Comparison of ENCODE assay signal across 15 cellular contexts in the genomic region with DNA sequence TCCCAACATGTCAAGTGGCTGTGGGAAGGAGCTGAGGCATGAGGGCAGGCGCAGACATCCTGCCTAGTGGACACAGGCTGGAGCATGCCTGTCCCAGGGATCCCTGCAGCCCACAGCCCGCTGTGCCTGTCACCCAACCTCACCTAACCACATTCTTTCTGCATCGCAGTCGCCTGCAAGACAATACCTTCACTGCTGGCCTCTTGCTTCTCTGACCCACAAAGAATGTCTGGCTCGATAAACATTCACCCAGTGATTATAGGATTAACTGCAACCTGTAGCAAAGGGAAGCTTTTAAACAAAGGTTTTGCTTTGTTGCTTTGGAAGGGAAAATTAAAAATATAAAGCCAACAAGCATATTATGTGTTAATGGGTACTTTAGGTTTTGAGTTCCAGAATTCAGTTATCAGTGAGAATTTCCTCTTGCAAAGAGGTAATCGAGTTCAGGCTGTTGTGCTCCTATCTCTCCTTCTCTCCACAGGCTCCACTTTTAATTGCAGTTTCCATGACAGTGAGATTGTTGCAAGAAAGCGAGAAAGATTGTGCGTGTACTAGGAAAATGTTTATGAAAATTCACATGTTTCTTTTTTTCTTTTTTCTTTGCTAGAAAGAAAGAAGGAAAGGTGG. TPM values are rescaled to one million over a fixed set of nuclear protein-coding genes. Genes with fewer than 3 reads are reported as not detected.
A peak's percentile ranks its signal among the peaks of the same experiment; 100 is the strongest.
DNase-seq lines count a peak whose midpoint lies in the region; TF ChIP-seq lines count a peak whose summit lies in the region.
"Had no signal": no experiment of that assay in that cellular context is flagged by ENCODE, and none has a peak within 500 bp of the region (broad histone marks: within the 10 kb centered on the region; RNA-seq: fewer than 3 reads in every experiment).

No MANE protein-coding gene starts in this region.

- peak overlapping the region; percentile 82 for H3K27ac ChIP-seq in ectodermal cell (ENCODE audit: insufficient read depth, low read depth, low read length, poor library complexity, severe bottlenecking)
- peak overlapping the region; percentile 65 for H3K27ac ChIP-seq in mesendoderm (ENCODE audit: low read depth, low read length)
- H3K27ac ChIP-seq in uterus, result no peak overlapping the region
- H3K27ac ChIP-seq: tibial nerve had no signal

- POLR2A ChIA-PET in MCF 10A (lab: Yijun Ruan, JAX), result no interaction called here

- no peak overlapping the region for H2AK5ac ChIP-seq in mesendoderm (ENCODE audit: low read length)

- no peak for TF ChIP-seq POLR2A in uterus (IDR thresholded peaks at IDR 0.05)

- no peak overlapping the region for H2BK15ac ChIP-seq in mesendoderm (replicated peaks; ENCODE audit: low read depth)

- H3K18ac ChIP-seq in mesendoderm (ENCODE audit: low read length), result no peak overlapping the region

- no peaks in the 10 kb centered on the region for H3K36me3 Mint-ChIP-seq in MCF 10A (ENCODE audit: insufficient read depth, unreplicated experiment)
- H3K36me3 Mint-ChIP-seq: T-cell had no signal

- no peak overlapping the region for H3K27ac Mint-ChIP-seq in MCF 10A (ENCODE audit: low read depth, unreplicated experiment)
- H3K27ac Mint-ChIP-seq: activated CD4-positive, alpha-beta T cell treated with anti-CD3 and anti-CD28 coated beads for 36 hours; activated T-helper 17 cell treated with anti-CD3 and anti-CD28 coated beads, Interleukin-2, amount 50 U/mL, for 72 hours; T-cell had no signal

- no peaks in the 10 kb centered on the region for H3K79me1 ChIP-seq in mesendoderm (ENCODE audit: low read length)

- in situ Hi-C loops in T47D (cut with HindIII; ENCODE audit: low pct_unique_long_range_greater_than_20kb, low sequenced_read_pairs), result no loop called here

- no peak overlapping the region for H3K23ac ChIP-seq in mesendoderm (ENCODE audit: low read length)

- H3K4me1 ChIP-seq in ectodermal cell (ENCODE audit: control insufficient read depth, insufficient read depth, low read length) (peaks cover 15% of the 10 kb centered on the region), mesendoderm (ENCODE audit: control insufficient read depth, low read depth, low read length) (peaks cover 8% of the 10 kb centered on the region), uterus (no peaks in the 10 kb centered on the region)
- H3K4me1 ChIP-seq: tibial nerve had no signal

- DNase-seq in T47D (ENCODE audit: low read depth in 1 of 2, low spot score in 1 of 2) (peak; percentile 71 to 96), MCF 10A (ENCODE audit: unreplicated experiment) (no peak), mesendoderm (peak; percentile 99), DMS79 (lab: John Stamatoyannopoulos, UW) (no peak), COLO668 (lab: John Stamatoyannopoulos, UW; ENCODE audit: unreplicated experiment) (no peak), superior temporal gyrus (ENCODE audit: extremely low spot score) (no peak), uterus (no peak)
- DNase-seq: activated CD4-positive, alpha-beta T cell treated with anti-CD3 and anti-CD28 coated beads for 36 hours; NCI-H146; T-cell had no signal

- no peaks in the 10 kb centered on the region for H3K4me1 Mint-ChIP-seq in MCF 10A (ENCODE audit: insufficient read depth, unreplicated experiment)
- H3K4me1 Mint-ChIP-seq: activated CD4-positive, alpha-beta T cell treated with anti-CD3 and anti-CD28 coated beads for 36 hours; activated T-helper 17 cell treated with anti-CD3 and anti-CD28 coated beads, Interleukin-2, amount 50 U/mL, for 72 hours; T-cell had no signal

- H3K4me2 ChIP-seq in mesendoderm (ENCODE audit: low read length), result no peak overlapping the region

- H4K5ac ChIP-seq in mesendoderm (ENCODE audit: low read length), result no peak overlapping the region

- BruUV-seq in MCF 10A (replicated peaks; lab: Mats Ljungman, UMichigan), result no TSS peak

- H3K27me3 Mint-ChIP-seq in MCF 10A (ENCODE audit: insufficient read depth, unreplicated experiment), result no peaks in the 10 kb centered on the region

- H3K79me2 ChIP-seq in mesendoderm (ENCODE audit: control insufficient read depth, insufficient read depth, low read length), result no peaks in the 10 kb centered on the region

- TF ChIP-seq CTCF in MCF 10A (IDR thresholded peaks at IDR 0.05; ENCODE audit: unreplicated experiment), result no peak
- no peak for TF ChIP-seq CTCF in uterus (IDR thresholded peaks at IDR 0.05)

- H3K36me3 ChIP-seq in ectodermal cell (ENCODE audit: control insufficient read depth, insufficient read depth, low read length) (no peaks in the 10 kb centered on the region), mesendoderm (ENCODE audit: control insufficient read depth, insufficient read depth, low read length) (no peaks in the 10 kb centered on the region), uterus (no peaks in the 10 kb centered on the region)
- H3K36me3 ChIP-seq: tibial nerve had no signal

- intact Hi-C loops in MCF 10A (cut with micrococcal nuclease) (no loop called here), uterus (cut with DNase I; ENCODE audit: low total_unique reads) (no loop called here)

- no peak overlapping the region for H3K9ac ChIP-seq in mesendoderm (ENCODE audit: low read length)

- H2BK5ac ChIP-seq in mesendoderm (ENCODE audit: low read length), result peak overlapping the region; percentile 98

- H3K27me3 ChIP-seq in ectodermal cell (ENCODE audit: control insufficient read depth, insufficient read depth, low read length, poor library complexity, severe bottlenecking), result no peaks in the 10 kb centered on the region
- H3K27me3 ChIP-seq in mesendoderm (ENCODE audit: insufficient read depth, low read length, poor library complexity), result no peaks in the 10 kb centered on the region
- H3K27me3 ChIP-seq in uterus, result no peaks in the 10 kb centered on the region
- H3K27me3 ChIP-seq: tibial nerve had no signal

- no peak overlapping the region for H4K8ac ChIP-seq in mesendoderm (ENCODE audit: low read depth, low read length)

- H3K4ac ChIP-seq in mesendoderm (ENCODE audit: low read depth, low read length), result no peak overlapping the region

- CTCF ChIA-PET in MCF 10A (lab: Yijun Ruan, JAX), result interaction anchor here (0.7 to 1.7 kb wide), 5 partner anchors 10 to 42 kb away, joined by 4 to 8 read pairs (median 5); no protein-coding TSS in a partner anchor

- H3K4me3 Mint-ChIP-seq in MCF 10A (ENCODE audit: unreplicated experiment), result no peak overlapping the region
- H3K4me3 Mint-ChIP-seq: activated CD4-positive, alpha-beta T cell treated with anti-CD3 and anti-CD28 coated beads for 36 hours; activated T-helper 17 cell treated with anti-CD3 and anti-CD28 coated beads, Interleukin-2, amount 50 U/mL, for 72 hours; T-cell had no signal

- H3K56ac ChIP-seq in mesendoderm (ENCODE audit: low read length), result peak overlapping the region; percentile 69

- H3K9me3 ChIP-seq in ectodermal cell (ENCODE audit: control insufficient read depth, low read length), result no peaks in the 10 kb centered on the region
- no peaks in the 10 kb centered on the region for H3K9me3 ChIP-seq in uterus

- H3K4me3 ChIP-seq in ectodermal cell (ENCODE audit: insufficient read depth, low read depth, low read length), result no peak overlapping the region
- no peak overlapping the region for H3K4me3 ChIP-seq in mesendoderm (ENCODE audit: low read length)
- no peak overlapping the region for H3K4me3 ChIP-seq in uterus
- H3K4me3 ChIP-seq: skin epidermis, tibial nerve had no signal

- no peaks in the 10 kb centered on the region for H3K9me3 Mint-ChIP-seq in MCF 10A (ENCODE audit: unreplicated experiment)
- H3K9me3 Mint-ChIP-seq: activated T-helper 17 cell treated with anti-CD3 and anti-CD28 coated beads, Interleukin-2, amount 50 U/mL, for 72 hours had no signal

- WGBS in ectodermal cell, 2 experiments, result 12 to 16% methylated on average over 8 of the region's 8 CpGs
- no CpG with 5 or more reads among the region's 8 CpGs for WGBS in mesendoderm (ENCODE audit: extremely low coverage, insufficient coverage, low lambda C conversion rate)

- no peak overlapping the region for H2BK120ac ChIP-seq in mesendoderm (ENCODE audit: low read depth, low read length)

RNA-seq across cellular contexts. Expression of a gene that starts 40.0 kb away (rescaled TPM):
- total RNA-seq in MCF 10A (2022) (not detected in 2 replicates), uterus (1 to 10 TPM in 2 of 4 donors, under 1 TPM in 1, not detected in 1; 0.27 to 1.8 (median 1.7) TPM)
- polyA plus RNA-seq in ectodermal cell (2013, experiment 1 of 4), result 0.52 TPM
- polyA plus RNA-seq in ectodermal cell (2013, experiment 2 of 4), result 0.64 TPM
- 0.37 TPM for polyA plus RNA-seq in ectodermal cell (2013, experiment 3 of 4)
- 0.53 TPM for polyA plus RNA-seq in ectodermal cell (2013, experiment 4 of 4)
- 0.28 TPM for polyA plus RNA-seq in mesendoderm (2013, experiment 1 of 2)
- polyA plus RNA-seq in mesendoderm (2013, experiment 2 of 2), result 0.27 TPM
- total RNA-seq: activated CD4-positive, alpha-beta T cell treated with anti-CD3 and anti-CD28 coated beads for 36 hours; endothelial cell of umbilical vein; T-cell had no signal
- polyA plus RNA-seq: endothelial cell of umbilical vein had no signal

Comparison
In these comparisons a context has a peak if more than half of its experiments do, and no peak if none do; other contexts are left out.
1. DNase-seq: peak in T47D (2 of 2) and mesendoderm (single experiment); none in MCF 10A (single experiment), DMS79 (single experiment), COLO668 (single experiment), superior temporal gyrus (single experiment) and uterus (0 of 2).
2. H3K27ac ChIP-seq: peak in ectodermal cell (single experiment) and mesendoderm (single experiment); none in uterus (0 of 2).